ENCODE assay signal across 8 cellular contexts in the genomic region with DNA sequence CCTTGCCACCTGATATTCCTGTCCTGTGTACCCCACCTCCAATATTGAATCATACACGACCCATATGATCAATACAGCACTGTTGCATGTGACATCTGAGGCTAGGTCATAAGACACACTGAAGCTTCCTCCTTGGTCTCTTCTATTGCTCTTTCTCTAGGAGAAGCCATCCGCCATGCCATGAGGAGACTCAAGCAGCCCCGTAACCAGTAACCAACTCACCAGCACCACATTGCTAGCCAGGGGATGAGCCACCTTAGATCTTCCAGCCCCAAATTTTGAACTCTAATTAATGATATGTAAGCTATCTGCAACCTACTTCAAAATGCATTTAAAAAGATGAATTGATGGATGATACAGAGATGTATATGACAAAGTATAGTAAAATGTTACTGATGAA. TPM values are rescaled to one million over a fixed set of nuclear protein-coding genes. Genes with fewer than 3 reads are reported as not detected.
DNase-seq lines count a peak whose midpoint lies in the region; ATAC-seq and TF ChIP-seq lines count a peak whose summit lies in the region.
"Had no signal": no experiment of that assay in that cellular context is flagged by ENCODE, and none has a peak within 500 bp of the region (broad histone marks: within the 10 kb centered on the region; RNA-seq: fewer than 3 reads in every experiment).

No MANE protein-coding gene starts in this region.

- no peaks in the 10 kb centered on the region for H4K20me1 ChIP-seq in SK-N-SH (ENCODE audit: insufficient read depth)

- H3K79me2 ChIP-seq in SK-N-SH (ENCODE audit: insufficient read depth) = no peaks in the 10 kb centered on the region

- peaks cover 0 to 2% of the 10 kb centered on the region in 2 experiments; a peak in 2 of 4 replicates for H3K4me1 ChIP-seq in SK-N-SH (ENCODE audit: control insufficient read depth in 1 of 2, insufficient read depth in 2 of 2, low read depth in 1 of 2, low read length in 1 of 2)
- no peaks in the 10 kb centered on the region for H3K4me1 ChIP-seq in rectal smooth muscle tissue (ENCODE audit: control insufficient read depth, insufficient read depth, low read length)

- H3K27me3 ChIP-seq in H7 (ENCODE audit: control insufficient read depth, insufficient read depth, low read length) = no peaks in the 10 kb centered on the region
- no peaks in the 10 kb centered on the region for H3K27me3 ChIP-seq in SK-N-SH (ENCODE audit: insufficient read depth)
- H3K27me3 ChIP-seq in rectal smooth muscle tissue (ENCODE audit: control insufficient read depth, insufficient read depth, low read length) = no peaks in the 10 kb centered on the region

- POLR2A ChIA-PET in SK-N-SH (lab: Yijun Ruan, JAX) = interaction anchor here (1.9 kb wide), 1 partner anchor 29 kb away, joined by 15 read pairs; a partner anchor contains a TSS

- no peak for ATAC-seq in HG02759 (IDR thresholded peaks at IDR 0.05; ENCODE audit: unreplicated experiment)

- H3K4me3 ChIP-seq in H7 (ENCODE audit: insufficient read depth, low read depth, low read length) (peak overlapping the region; percentile 61), SK-N-SH (ENCODE audit: low read depth in 2 of 2, low read length in 1 of 2) (peak overlapping the region; percentile 59 to 62; a peak in 3 of 4 replicates), epithelial cell of proximal tubule (ENCODE audit: low read depth, low read length) (peak overlapping the region; percentile 66), rectal smooth muscle tissue (ENCODE audit: low read length) (no peak overlapping the region)

- H3K27ac ChIP-seq in SK-N-SH (ENCODE audit: low read depth in 2 of 2, low read length in 1 of 2) = peak overlapping the region; percentile 73 to 95; a peak in 3 of 4 replicates
- peak overlapping the region; percentile 96 for H3K27ac ChIP-seq in rectal smooth muscle tissue (ENCODE audit: low read depth, low read length)
- no peak overlapping the region for H3K27ac ChIP-seq in caudate nucleus (ENCODE audit: low read depth, low read length)

- 97% methylated on average over 3 of the region's 3 CpGs for WGBS in SK-N-SH (ENCODE audit: low lambda C conversion rate)

- H3K4me2 ChIP-seq in SK-N-SH = peak overlapping the region; percentile 68

- CTCF ChIA-PET in SK-N-SH (lab: Yijun Ruan, JAX) = interaction anchor here (1.7 kb wide), 1 partner anchor 470 kb away, joined by 4 read pairs; no protein-coding TSS in a partner anchor

- DNase-seq in H7 (no peak), SK-N-SH (no peak), epithelial cell of proximal tubule (ENCODE audit: low read depth) (no peak), activated gamma-delta T cell (lab: John Stamatoyannopoulos, UW) (no peak), caudate nucleus (lab: John Stamatoyannopoulos, UW) (no peak)

- H3F3A ChIP-seq in SK-N-SH (replicated peaks; ENCODE audit: insufficient read depth) = peaks cover 6% of the 10 kb centered on the region

- H2AFZ ChIP-seq in SK-N-SH (ENCODE audit: low read depth) = peak overlapping the region; percentile 76

- no peak for TF ChIP-seq CTCF in SK-N-SH (IDR thresholded peaks at IDR 0.05)
- no peak for TF ChIP-seq CTCF in epithelial cell of proximal tubule (conservative IDR thresholded peaks at IDR 0.05; ENCODE audit: low read depth, low read length)

- no peaks in the 10 kb centered on the region for H3K36me3 ChIP-seq in H7 (replicated peaks; ENCODE audit: control insufficient read depth, insufficient read depth, low read length)
- H3K36me3 ChIP-seq in SK-N-SH (replicated peaks in 1 of 2; ENCODE audit: control insufficient read depth in 1 of 2, insufficient read depth in 2 of 2, low read length in 1 of 2) = no peaks in the 10 kb centered on the region
- no peaks in the 10 kb centered on the region for H3K36me3 ChIP-seq in rectal smooth muscle tissue (ENCODE audit: control insufficient read depth, insufficient read depth, low read length)

- H3K9ac ChIP-seq in SK-N-SH = peak overlapping the region; percentile 80
- H3K9ac ChIP-seq in rectal smooth muscle tissue (ENCODE audit: low read length) = no peak overlapping the region

- TF ChIP-seq EP300 in SK-N-SH (IDR thresholded peaks at IDR 0.05; ENCODE audit: borderline replicate concordance in 1 of 2, low read depth in 1 of 2, low read length in 1 of 2) = no peak

- H3K9me2 ChIP-seq in SK-N-SH = no peaks in the 10 kb centered on the region

- no peak for TF ChIP-seq RAD21 in SK-N-SH (IDR thresholded peaks at IDR 0.05; ENCODE audit: low read length)

- no peaks in the 10 kb centered on the region for H3K9me3 ChIP-seq in SK-N-SH

TF ChIP-seq in SK-N-SH, 30 proteins besides CTCF, POLR2A, EP300 and RAD21 (continues in another document):
- TF ChIP-seq FOXJ3 (CRISPR knock-in tag; IDR thresholded peaks at IDR 0.05) (no peak), RCOR1 (IDR thresholded peaks at IDR 0.05; ENCODE audit: low read length) (no peak), SMC3 (IDR thresholded peaks at IDR 0.05; ENCODE audit: low read depth, low read length) (no peak), MXI1 (IDR thresholded peaks at IDR 0.05; ENCODE audit: low read depth, low read length) (no peak), NRF1 (IDR thresholded peaks at IDR 0.05; ENCODE audit: low read depth, low read length) (no peak), TCF12 (IDR thresholded peaks at IDR 0.05) (no peak), YY1 (IDR thresholded peaks at IDR 0.05; ENCODE audit: low read depth) (no peak), NFIC (IDR thresholded peaks at IDR 0.05; ENCODE audit: borderline replicate concordance) (no peak), EZH2phosphoT487 (IDR thresholded peaks at IDR 0.05; ENCODE audit: borderline replicate concordance, low read depth) (no peak), FOXM1 (IDR thresholded peaks at IDR 0.05; ENCODE audit: low read depth) (no peak), RFX5 (IDR thresholded peaks at IDR 0.05; ENCODE audit: low read length) (no peak), SIN3A (IDR thresholded peaks at IDR 0.05; ENCODE audit: borderline replicate concordance, low read depth, low read length) (no peak)
- TF ChIP-seq, protein P1, sequence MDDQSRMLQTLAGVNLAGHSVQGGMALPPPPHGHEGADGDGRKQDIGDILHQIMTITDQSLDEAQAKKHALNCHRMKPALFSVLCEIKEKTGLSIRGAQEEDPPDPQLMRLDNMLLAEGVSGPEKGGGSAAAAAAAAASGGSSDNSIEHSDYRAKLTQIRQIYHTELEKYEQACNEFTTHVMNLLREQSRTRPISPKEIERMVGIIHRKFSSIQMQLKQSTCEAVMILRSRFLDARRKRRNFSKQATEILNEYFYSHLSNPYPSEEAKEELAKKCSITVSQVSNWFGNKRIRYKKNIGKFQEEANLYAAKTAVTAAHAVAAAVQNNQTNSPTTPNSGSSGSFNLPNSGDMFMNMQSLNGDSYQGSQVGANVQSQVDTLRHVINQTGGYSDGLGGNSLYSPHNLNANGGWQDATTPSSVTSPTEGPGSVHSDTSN (IDR thresholded peaks at IDR 0.05) = no peak
- TF ChIP-seq, protein P2, sequence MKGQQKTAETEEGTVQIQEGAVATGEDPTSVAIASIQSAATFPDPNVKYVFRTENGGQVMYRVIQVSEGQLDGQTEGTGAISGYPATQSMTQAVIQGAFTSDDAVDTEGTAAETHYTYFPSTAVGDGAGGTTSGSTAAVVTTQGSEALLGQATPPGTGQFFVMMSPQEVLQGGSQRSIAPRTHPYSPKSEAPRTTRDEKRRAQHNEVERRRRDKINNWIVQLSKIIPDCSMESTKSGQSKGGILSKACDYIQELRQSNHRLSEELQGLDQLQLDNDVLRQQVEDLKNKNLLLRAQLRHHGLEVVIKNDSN (IDR thresholded peaks at IDR 0.05; ENCODE audit: borderline replicate concordance, low read depth) = no peak
- TF ChIP-seq, protein P3, sequence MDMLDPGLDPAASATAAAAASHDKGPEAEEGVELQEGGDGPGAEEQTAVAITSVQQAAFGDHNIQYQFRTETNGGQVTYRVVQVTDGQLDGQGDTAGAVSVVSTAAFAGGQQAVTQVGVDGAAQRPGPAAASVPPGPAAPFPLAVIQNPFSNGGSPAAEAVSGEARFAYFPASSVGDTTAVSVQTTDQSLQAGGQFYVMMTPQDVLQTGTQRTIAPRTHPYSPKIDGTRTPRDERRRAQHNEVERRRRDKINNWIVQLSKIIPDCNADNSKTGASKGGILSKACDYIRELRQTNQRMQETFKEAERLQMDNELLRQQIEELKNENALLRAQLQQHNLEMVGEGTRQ (IDR thresholded peaks at IDR 0.05; ENCODE audit: borderline replicate concordance, low read depth, low read length) = no peak
- TF ChIP-seq, protein P4, sequence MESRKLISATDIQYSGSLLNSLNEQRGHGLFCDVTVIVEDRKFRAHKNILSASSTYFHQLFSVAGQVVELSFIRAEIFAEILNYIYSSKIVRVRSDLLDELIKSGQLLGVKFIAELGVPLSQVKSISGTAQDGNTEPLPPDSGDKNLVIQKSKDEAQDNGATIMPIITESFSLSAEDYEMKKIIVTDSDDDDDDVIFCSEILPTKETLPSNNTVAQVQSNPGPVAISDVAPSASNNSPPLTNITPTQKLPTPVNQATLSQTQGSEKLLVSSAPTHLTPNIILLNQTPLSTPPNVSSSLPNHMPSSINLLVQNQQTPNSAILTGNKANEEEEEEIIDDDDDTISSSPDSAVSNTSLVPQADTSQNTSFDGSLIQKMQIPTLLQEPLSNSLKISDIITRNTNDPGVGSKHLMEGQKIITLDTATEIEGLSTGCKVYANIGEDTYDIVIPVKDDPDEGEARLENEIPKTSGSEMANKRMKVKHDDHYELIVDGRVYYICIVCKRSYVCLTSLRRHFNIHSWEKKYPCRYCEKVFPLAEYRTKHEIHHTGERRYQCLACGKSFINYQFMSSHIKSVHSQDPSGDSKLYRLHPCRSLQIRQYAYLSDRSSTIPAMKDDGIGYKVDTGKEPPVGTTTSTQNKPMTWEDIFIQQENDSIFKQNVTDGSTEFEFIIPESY (IDR thresholded peaks at IDR 0.05; ENCODE audit: borderline replicate concordance, low read depth) = no peak

RNA-seq across cellular contexts. Expression of a gene that starts 28.6 kb away (rescaled TPM):
- 5.2 and 5.8 TPM in 2 replicates for total RNA-seq in H7 (2014; rRNA removed; shearing (Covaris generic))
- 2.3 and 2.8 TPM in 2 replicates for polyA plus RNA-seq in SK-N-SH (2012; rRNA removed)
- polyA plus RNA-seq in SK-N-SH (2012; cell fraction: cytosol; rRNA removed) = 1.4 and 1.8 TPM in 2 replicates
- polyA plus RNA-seq in SK-N-SH (2012; cell fraction: nucleus; rRNA removed) = 4.1 and 4.4 TPM in 2 replicates
- 5.2 TPM in 2 replicates for total RNA-seq in epithelial cell of proximal tubule

RNA-seq across cellular contexts. Expression of a gene that starts 39.6 kb away (rescaled TPM):
- not detected in 2 replicates for total RNA-seq in H7 (2014; rRNA removed; shearing (Covaris generic))
- 0.07 TPM in 1 of 2 replicates, not detected in the other for polyA plus RNA-seq in SK-N-SH (2012; rRNA removed)
- polyA plus RNA-seq in SK-N-SH (2012; cell fraction: cytosol; rRNA removed) = not detected in 2 replicates
- not detected in 2 replicates for polyA plus RNA-seq in SK-N-SH (2012; cell fraction: nucleus; rRNA removed)
- not detected in 2 replicates for total RNA-seq in epithelial cell of proximal tubule
- total RNA-seq: glomerular endothelial cell had no signal

RNA-seq across cellular contexts. Expression of a gene that starts 49.0 kb away (rescaled TPM):
- total RNA-seq in H7 (2014; rRNA removed; shearing (Covaris generic)) = not detected in 2 replicates
- 0.10 and 0.12 TPM in 2 replicates for polyA plus RNA-seq in SK-N-SH (2012; rRNA removed)
- not detected in 2 replicates for polyA plus RNA-seq in SK-N-SH (2012; cell fraction: cytosol; rRNA removed)
- 0.15 and 0.16 TPM in 2 replicates for polyA plus RNA-seq in SK-N-SH (2012; cell fraction: nucleus; rRNA removed)
- total RNA-seq in epithelial cell of proximal tubule = not detected in 2 replicates
- total RNA-seq: glomerular endothelial cell had no signal

RNA-seq across cellular contexts. Expression of a gene that starts 58.1 kb away (rescaled TPM):
- total RNA-seq in H7 (2014; rRNA removed; shearing (Covaris generic)) = not detected in 2 replicates
- not detected in 2 replicates for polyA plus RNA-seq in SK-N-SH (2012; rRNA removed)
- not detected in 2 replicates for polyA plus RNA-seq in SK-N-SH (2012; cell fraction: cytosol; rRNA removed)
- not detected in 2 replicates for polyA plus RNA-seq in SK-N-SH (2012; cell fraction: nucleus; rRNA removed)
- total RNA-seq in epithelial cell of proximal tubule = not detected in 2 replicates
- total RNA-seq: glomerular endothelial cell had no signal
